13 cellular contexts compared by ENCODE assay signal in the genomic region with DNA sequence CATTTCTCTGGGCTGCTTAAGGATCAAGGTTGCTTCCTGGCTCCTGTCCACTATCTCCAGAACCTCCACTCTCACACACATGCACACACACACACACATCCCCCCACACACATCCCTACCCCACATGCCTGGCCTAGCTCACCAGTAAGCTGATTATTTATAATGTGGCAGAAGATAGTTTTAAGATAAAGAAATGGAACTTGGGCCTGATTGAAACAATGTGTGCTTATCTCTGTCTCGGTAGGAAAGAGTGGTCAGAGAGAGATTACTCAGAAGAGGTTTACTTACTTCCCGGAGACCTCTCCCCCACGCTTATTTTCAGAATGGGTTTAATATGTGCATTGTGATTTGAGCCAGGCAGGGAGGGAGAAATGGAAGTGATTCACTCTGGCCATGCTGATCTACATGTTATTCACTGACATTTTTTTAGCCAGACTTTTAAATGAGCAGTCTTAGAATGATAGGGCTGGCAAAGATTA.
DNase-seq lines count a peak whose midpoint lies in the region; ATAC-seq, FAIRE-seq and TF ChIP-seq lines count a peak whose summit lies in the region.
"Had no signal": no experiment of that assay in that cellular context is flagged by ENCODE, and none has a peak within 500 bp of the region (broad histone marks: within the 10 kb centered on the region; RNA-seq: fewer than 3 reads in every experiment).

No MANE protein-coding gene starts in this region.

- H3K9me3 ChIP-seq in adipocyte (ENCODE audit: control insufficient read depth, low read length) (no peaks in the 10 kb centered on the region), right cardiac atrium (ENCODE audit: control insufficient read depth, low read length) (no peaks in the 10 kb centered on the region), upper lobe of left lung (no peaks in the 10 kb centered on the region)
- H3K9me3 ChIP-seq: psoas muscle had no signal

- no peak for DNase-seq in activated naive CD8-positive, alpha-beta T cell treated with anti-CD3 and anti-CD28 coated beads, Interleukin-2, amount 50 U/mL, for 24 hours
- DNase-seq in activated naive CD8-positive, alpha-beta T cell treated with anti-CD3 and anti-CD28 coated beads for 36 hours = no peak
- peak; percentile 71 for DNase-seq in adipocyte (ENCODE audit: low read depth)
- no peak for DNase-seq in right cardiac atrium
- no peak for DNase-seq in upper lobe of left lung
- DNase-seq in SW480 (ENCODE audit: low spot score) = no peak
- DNase-seq in HTR-8/SVneo (ENCODE audit: insufficient read length, low spot score) = no peak
- DNase-seq: ACHN; activated CD8-positive, alpha-beta memory T cell treated with anti-CD3 and anti-CD28 coated beads, Interleukin-2, amount 10 ng/mL, durations not matched to agents 7 days and 5 days; mammary epithelial cell; NCI-H524 treated with DMSO at 0.1 percent for 48 hours; psoas muscle had no signal

- TF ChIP-seq CTCF in upper lobe of left lung (IDR thresholded peaks at IDR 0.05) = no peak

- no peak overlapping the region for H3K27ac ChIP-seq in right cardiac atrium (ENCODE audit: low read length)
- no peak overlapping the region for H3K27ac ChIP-seq in upper lobe of left lung
- H3K27ac ChIP-seq: psoas muscle had no signal

- H3K9me3 Mint-ChIP-seq in activated naive CD8-positive, alpha-beta T cell treated with anti-CD3 and anti-CD28 coated beads, Interleukin-2, amount 50 U/mL, for 24 hours = no peaks in the 10 kb centered on the region
- no peaks in the 10 kb centered on the region for H3K9me3 Mint-ChIP-seq in activated naive CD8-positive, alpha-beta T cell treated with anti-CD3 and anti-CD28 coated beads for 36 hours

- peak; percentile 70 for ATAC-seq in activated naive CD8-positive, alpha-beta T cell treated with anti-CD3 and anti-CD28 coated beads, Interleukin-2, amount 50 U/mL, for 24 hours
- ATAC-seq in right cardiac atrium (peak; percentile 29 to 80), upper lobe of left lung (ENCODE audit: low FRiP score in 2 of 2) (peak; percentile 34 to 87), HG03097 (IDR thresholded peaks at IDR 0.05; ENCODE audit: low FRiP score, unreplicated experiment) (no peak)
- ATAC-seq: activated CD8-positive, alpha-beta memory T cell treated with anti-CD3 and anti-CD28 coated beads, Interleukin-2, amount 10 ng/mL, durations not matched to agents 7 days and 5 days; psoas muscle had no signal

- H3K27ac Mint-ChIP-seq in activated naive CD8-positive, alpha-beta T cell treated with anti-CD3 and anti-CD28 coated beads, Interleukin-2, amount 50 U/mL, for 24 hours = no peak overlapping the region
- H3K27ac Mint-ChIP-seq in activated naive CD8-positive, alpha-beta T cell treated with anti-CD3 and anti-CD28 coated beads for 36 hours = no peak overlapping the region
- H3K27ac Mint-ChIP-seq: activated CD8-positive, alpha-beta memory T cell treated with anti-CD3 and anti-CD28 coated beads, Interleukin-2, amount 10 ng/mL, durations not matched to agents 7 days and 5 days had no signal

- H3K36me3 ChIP-seq in adipocyte (ENCODE audit: control insufficient read depth, insufficient read depth, low read length, severe bottlenecking) (no peaks in the 10 kb centered on the region), upper lobe of left lung (no peaks in the 10 kb centered on the region)

- H3K4me1 ChIP-seq in adipocyte (ENCODE audit: control insufficient read depth, insufficient read depth, low read length) = peaks cover 10% of the 10 kb centered on the region
- H3K4me1 ChIP-seq in right cardiac atrium (ENCODE audit: control insufficient read depth, insufficient read depth, low read length) = peaks cover 2% of the 10 kb centered on the region
- no peaks in the 10 kb centered on the region for H3K4me1 ChIP-seq in upper lobe of left lung
- H3K4me1 ChIP-seq: psoas muscle had no signal

- H3K4me3 ChIP-seq in adipocyte (ENCODE audit: low read length) = no peak overlapping the region
- no peak overlapping the region for H3K4me3 ChIP-seq in right cardiac atrium (ENCODE audit: low read length)
- H3K4me3 ChIP-seq in upper lobe of left lung = no peak overlapping the region
- H3K4me3 ChIP-seq: psoas muscle had no signal

- H3K27me3 Mint-ChIP-seq in activated naive CD8-positive, alpha-beta T cell treated with anti-CD3 and anti-CD28 coated beads, Interleukin-2, amount 50 U/mL, for 24 hours = peaks cover 20% of the 10 kb centered on the region
- H3K27me3 Mint-ChIP-seq in activated naive CD8-positive, alpha-beta T cell treated with anti-CD3 and anti-CD28 coated beads for 36 hours = peaks cover 32% of the 10 kb centered on the region

- TF ChIP-seq POLR2A in upper lobe of left lung (IDR thresholded peaks at IDR 0.05) = no peak

- no peaks in the 10 kb centered on the region for H3K36me3 Mint-ChIP-seq in activated naive CD8-positive, alpha-beta T cell treated with anti-CD3 and anti-CD28 coated beads, Interleukin-2, amount 50 U/mL, for 24 hours (ENCODE audit: low read depth)
- no peaks in the 10 kb centered on the region for H3K36me3 Mint-ChIP-seq in activated naive CD8-positive, alpha-beta T cell treated with anti-CD3 and anti-CD28 coated beads for 36 hours
- H3K36me3 Mint-ChIP-seq: activated CD8-positive, alpha-beta memory T cell treated with anti-CD3 and anti-CD28 coated beads, Interleukin-2, amount 10 ng/mL, durations not matched to agents 7 days and 5 days had no signal

- no peak for TF ChIP-seq EP300 in upper lobe of left lung (IDR thresholded peaks at IDR 0.05)

- H3K4me1 Mint-ChIP-seq in activated naive CD8-positive, alpha-beta T cell treated with anti-CD3 and anti-CD28 coated beads, Interleukin-2, amount 50 U/mL, for 24 hours = peaks cover 9% of the 10 kb centered on the region
- no peaks in the 10 kb centered on the region for H3K4me1 Mint-ChIP-seq in activated naive CD8-positive, alpha-beta T cell treated with anti-CD3 and anti-CD28 coated beads for 36 hours

- no peak overlapping the region for H3K4me3 Mint-ChIP-seq in activated naive CD8-positive, alpha-beta T cell treated with anti-CD3 and anti-CD28 coated beads, Interleukin-2, amount 50 U/mL, for 24 hours
- H3K4me3 Mint-ChIP-seq in activated naive CD8-positive, alpha-beta T cell treated with anti-CD3 and anti-CD28 coated beads for 36 hours = no peak overlapping the region
- H3K4me3 Mint-ChIP-seq: activated CD8-positive, alpha-beta memory T cell treated with anti-CD3 and anti-CD28 coated beads, Interleukin-2, amount 10 ng/mL, durations not matched to agents 7 days and 5 days had no signal

- intact Hi-C loops in right cardiac atrium (cut with DNase I) = no loop called here

- WGBS in right cardiac atrium = 3% methylated on average over 3 of the region's 3 CpGs
- 24 to 30% methylated on average over 3 of the region's 3 CpGs for WGBS in upper lobe of left lung, 2 donors

- no peaks in the 10 kb centered on the region for H3K27me3 ChIP-seq in adipocyte (replicated peaks; ENCODE audit: control insufficient read depth, insufficient read depth, low read length)
- H3K27me3 ChIP-seq in right cardiac atrium (ENCODE audit: control insufficient read depth, insufficient read depth) = no peaks in the 10 kb centered on the region
- no peaks in the 10 kb centered on the region for H3K27me3 ChIP-seq in upper lobe of left lung

- H3K9ac ChIP-seq in adipocyte (ENCODE audit: low read length) = no peak overlapping the region

- FAIRE-seq in HTR-8/SVneo (lab: Jason Lieb, UNC) = no peak
